28 cellular contexts compared by ENCODE assay signal in the genomic region with DNA sequence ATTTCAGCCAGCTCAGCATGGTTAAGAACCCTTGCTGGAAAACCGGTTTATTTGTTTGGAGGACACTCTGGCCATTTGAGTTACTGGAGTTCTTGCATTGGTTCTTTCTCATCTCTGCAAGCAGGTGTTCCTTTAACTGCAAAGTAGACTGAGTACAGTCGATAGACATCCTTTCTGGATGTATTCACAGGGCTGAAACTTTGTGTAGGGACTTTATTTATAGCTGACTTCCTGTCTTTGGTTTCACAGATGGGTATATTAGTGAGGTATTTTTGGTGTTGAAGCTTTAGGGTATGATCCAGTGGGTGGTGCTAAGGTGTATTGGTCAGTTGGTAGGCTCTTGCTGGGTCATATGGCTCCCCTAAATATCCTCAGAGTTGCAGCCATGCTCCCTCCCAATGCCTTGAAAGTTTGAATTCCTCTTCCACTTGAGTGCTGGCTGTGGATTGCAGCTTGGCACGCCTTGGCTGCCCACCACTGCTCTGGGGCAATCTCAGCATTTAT.
"Had no signal": no experiment of that assay in that cellular context is flagged by ENCODE, and none has a peak within 500 bp of the region (broad histone marks: within the 10 kb centered on the region; RNA-seq: fewer than 3 reads in every experiment).

No MANE protein-coding gene starts in this region.

- H3K4me3 Mint-ChIP-seq: naive thymus-derived CD8-positive, alpha-beta T cell; natural killer cell treated with Interleukin-12 subunit alpha and Interleukin-12 subunit beta and Interleukin-15 and Interleukin-18, amount 100 ng/mL, for 72 hours; nephron progenitor cell; neural crest cell; stimulated activated effector memory CD8-positive, alpha-beta T cell treated with anti-CD3 and anti-CD28 coated beads, Interleukin-12 subunit alpha, Interleukin-12 subunit beta, amount 100 ng/mL, for 72 hours; stimulated activated naive B cell treated with anti-CD40 and anti-IgM and Interleukin-4, amounts not matched to agents 10 μg/mL and 1 μg/mL and 100 μg/mL, for 72 hours; stimulated activated naive CD8-positive, alpha-beta T cell treated with anti-CD3 and anti-CD28 coated beads, Interleukin-15, Interleukin-2, amounts not matched to agents 100 ng/mL and 50 ng/mL, for 24 hours; type B pancreatic cell had no signal

- H3K9me3 Mint-ChIP-seq: type B pancreatic cell had no signal

- DNase-seq: naive thymus-derived CD8-positive, alpha-beta T cell; nephron progenitor cell; nucleus accumbens; pancreas; right cardiac atrium; right lobe of liver; sigmoid colon; small intestine; stimulated activated CD4-positive, alpha-beta T cell treated with anti-CD3 and anti-CD28 coated beads, Interleukin-15, amount 100 ng/mL, for 24 hours; stimulated activated CD4-positive, alpha-beta T cell treated with anti-CD3 and anti-CD28 coated beads, Interleukin-2, amount 100 ng/mL, for 24 hours; stimulated activated CD4-positive, alpha-beta T cell treated with anti-CD3 and anti-CD28 coated beads, Interleukin-2, amount 100 ng/mL, for 48 hours; stimulated activated CD4-positive, alpha-beta T cell treated with anti-CD3 and anti-CD28 coated beads, Interleukin-4, amount 100 ng/mL, for 24 hours; stimulated activated naive B cell treated with anti-CD40 and anti-IgM and Interleukin-4, amounts not matched to agents 10 μg/mL and 1 μg/mL and 100 μg/mL, for 72 hours; stimulated activated naive CD4-positive, alpha-beta T cell treated with Interleukin-2 at 50 U/mL for 16 hours; substantia nigra; testis; tibial artery; transverse colon; upper lobe of right lung; uterus had no signal

- H3K27me3 ChIP-seq: neutrophil, pancreas, right lobe of liver, sigmoid colon, suprapubic skin, testis, tibial artery, transverse colon, upper lobe of right lung, uterus had no signal

- H3K27ac ChIP-seq: neutrophil, pancreas, prostate gland, right lobe of liver, sigmoid colon, suprapubic skin, testis, tibial artery, transverse colon, upper lobe of right lung, uterus had no signal

- H3K4me1 Mint-ChIP-seq: naive thymus-derived CD8-positive, alpha-beta T cell; nephron progenitor cell; neural crest cell; stimulated activated effector memory CD8-positive, alpha-beta T cell treated with anti-CD3 and anti-CD28 coated beads, Interleukin-12 subunit alpha, Interleukin-12 subunit beta, amount 100 ng/mL, for 72 hours; stimulated activated naive B cell treated with anti-CD40 and anti-IgM and Interleukin-4, amounts not matched to agents 10 μg/mL and 1 μg/mL and 100 μg/mL, for 72 hours had no signal

- H3K27ac Mint-ChIP-seq: naive thymus-derived CD8-positive, alpha-beta T cell; natural killer cell treated with Interleukin-12 subunit alpha and Interleukin-12 subunit beta and Interleukin-15 and Interleukin-18, amount 100 ng/mL, for 72 hours; nephron progenitor cell; stimulated activated effector memory CD8-positive, alpha-beta T cell treated with anti-CD3 and anti-CD28 coated beads, Interleukin-12 subunit alpha, Interleukin-12 subunit beta, amount 100 ng/mL, for 72 hours; stimulated activated naive B cell treated with anti-CD40 and anti-IgM and Interleukin-4, amounts not matched to agents 10 μg/mL and 1 μg/mL and 100 μg/mL, for 72 hours; stimulated activated naive CD8-positive, alpha-beta T cell treated with anti-CD3 and anti-CD28 coated beads, Interleukin-15, Interleukin-2, amounts not matched to agents 100 ng/mL and 50 ng/mL, for 24 hours; type B pancreatic cell had no signal

- H3K4me1 ChIP-seq: pancreas, prostate gland, right lobe of liver, sigmoid colon, suprapubic skin, testis, tibial artery, transverse colon, upper lobe of right lung, uterus had no signal

- H3K27me3 Mint-ChIP-seq: naive thymus-derived CD8-positive, alpha-beta T cell; natural killer cell treated with Interleukin-12 subunit alpha and Interleukin-12 subunit beta and Interleukin-15 and Interleukin-18, amount 100 ng/mL, for 72 hours; stimulated activated naive B cell treated with anti-CD40 and anti-IgM and Interleukin-4, amounts not matched to agents 10 μg/mL and 1 μg/mL and 100 μg/mL, for 72 hours; stimulated activated naive CD8-positive, alpha-beta T cell treated with anti-CD3 and anti-CD28 coated beads, Interleukin-15, Interleukin-2, amounts not matched to agents 100 ng/mL and 50 ng/mL, for 24 hours; type B pancreatic cell had no signal

- FAIRE-seq: pancreas, small intestine had no signal

- H3K36me3 Mint-ChIP-seq: naive thymus-derived CD8-positive, alpha-beta T cell; stimulated activated effector memory CD8-positive, alpha-beta T cell treated with anti-CD3 and anti-CD28 coated beads, Interleukin-12 subunit alpha, Interleukin-12 subunit beta, amount 100 ng/mL, for 72 hours; stimulated activated naive B cell treated with anti-CD40 and anti-IgM and Interleukin-4, amounts not matched to agents 10 μg/mL and 1 μg/mL and 100 μg/mL, for 72 hours; type B pancreatic cell had no signal

- H3K9me3 ChIP-seq: neutrophil, pancreas, prostate gland, right lobe of liver, testis, tibial artery, transverse colon, upper lobe of right lung, uterus had no signal

- H3K4me3 ChIP-seq: pancreas, prostate gland, right lobe of liver, sigmoid colon, suprapubic skin, testis, tibial artery, transverse colon, upper lobe of right lung, uterus had no signal

- H3K36me3 ChIP-seq: neutrophil, pancreas, prostate gland, right lobe of liver, sigmoid colon, suprapubic skin, tibial artery, transverse colon, upper lobe of right lung, uterus had no signal
